ENCODE assay signal across 21 cellular contexts in the genomic region with DNA sequence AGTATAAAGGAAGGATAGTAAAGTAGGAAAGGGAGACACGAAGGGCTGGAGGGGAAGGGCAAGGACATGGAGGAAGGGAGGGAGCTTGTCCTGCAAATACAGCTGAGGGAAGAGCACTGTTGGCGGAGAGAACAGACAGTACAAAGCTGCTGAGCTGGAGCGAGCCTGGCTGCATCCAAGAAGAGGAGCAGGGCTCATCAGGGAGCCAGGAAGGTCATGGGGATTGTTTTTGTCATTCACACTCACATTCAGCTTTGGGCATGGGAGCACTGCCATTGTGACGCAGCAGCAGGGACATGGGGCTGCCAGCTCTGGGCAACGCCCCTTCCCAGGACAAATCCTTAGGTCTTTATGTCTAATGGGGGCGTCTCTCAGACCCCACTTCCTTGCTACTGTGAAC.
DNase-seq lines count a peak whose midpoint lies in the region; ATAC-seq and TF ChIP-seq lines count a peak whose summit lies in the region.
"Had no signal": no experiment of that assay in that cellular context is flagged by ENCODE, and none has a peak within 500 bp of the region (broad histone marks: within the 10 kb centered on the region; RNA-seq: fewer than 3 reads in every experiment).

No MANE protein-coding gene starts in this region.

- H3K27ac ChIP-seq in heart right ventricle (peak overlapping the region; percentile 29 to 88 (median 57)), muscle layer of duodenum (ENCODE audit: low read length) (peak overlapping the region; percentile 11), testis (no peak overlapping the region)
- H3K27ac ChIP-seq: epithelial cell of prostate, RWPE1, WERI-Rb-1 had no signal

- H3K4me1 ChIP-seq in heart right ventricle (peaks cover 5 to 58% (median 41%) of the 10 kb centered on the region in 9 donors), muscle layer of duodenum (ENCODE audit: control insufficient read depth in 1 of 2, insufficient read depth in 2 of 2, low read length in 2 of 2) (peaks cover 20 to 34% of the 10 kb centered on the region in 2 donors), testis (peaks cover 4% of the 10 kb centered on the region)

- H3K9me3 ChIP-seq in heart right ventricle: no peaks in the 10 kb centered on the region
- no peaks in the 10 kb centered on the region for H3K9me3 ChIP-seq in muscle layer of duodenum (ENCODE audit: control insufficient read depth in 1 of 2, low read length in 2 of 2)
- no peaks in the 10 kb centered on the region for H3K9me3 ChIP-seq in testis

- no peaks in the 10 kb centered on the region for H3K36me3 ChIP-seq in heart right ventricle
- H3K36me3 ChIP-seq in muscle layer of duodenum (ENCODE audit: control insufficient read depth in 1 of 2, insufficient read depth in 2 of 2, low read length in 2 of 2): no peaks in the 10 kb centered on the region
- H3K36me3 ChIP-seq in testis (ENCODE audit: low read depth, missing control alignments): no peaks in the 10 kb centered on the region
- H3K36me3 ChIP-seq: WERI-Rb-1 had no signal

- TF ChIP-seq POLR2A in testis (IDR thresholded peaks at IDR 0.05): no peak

- no peak for TF ChIP-seq CTCF in heart right ventricle (IDR thresholded peaks at IDR 0.05)
- no peak for TF ChIP-seq CTCF in testis (IDR thresholded peaks at IDR 0.05)

- WGBS in heart right ventricle, 2 donors: 57 to 62% methylated on average over 6 of the region's 6 CpGs
- 78 to 79% methylated on average over 6 of the region's 6 CpGs for WGBS in testis, 2 donors

- peak; percentile 19 for DNase-seq in activated CD8-positive, alpha-beta memory T cell treated with anti-CD3 and anti-CD28 coated beads for 24 hours
- no peak for DNase-seq in activated CD8-positive, alpha-beta memory T cell treated with anti-CD3 and anti-CD28 coated beads, Interleukin-2, amount 50 U/mL, for 48 hours
- DNase-seq in heart right ventricle: peak in 1 of 2 donors; percentile 44
- DNase-seq in testis: peak; percentile 1
- DNase-seq in activated naive CD4-positive, alpha-beta T cell treated with Interleukin-2 at 50 U/mL for 16 hours: no peak
- no peak for DNase-seq in activated gamma-delta T cell treated with Interleukin-2 at 50 U/mL for 16 hours
- DNase-seq: activated CD4-positive, alpha-beta T cell treated with anti-CD3 and anti-CD28 coated beads, Interleukin-2, amount 10 ng/mL, durations not matched to agents 24 days and 14 days; amygdala; CD4-positive, CD25-positive, alpha-beta regulatory T cell; effector CD4-positive, alpha-beta T cell; left colon; mesendoderm; naive B cell; nucleus accumbens; stimulated activated CD4-positive, alpha-beta T cell treated with anti-CD3 and anti-CD28 coated beads, Interleukin-4, amount 100 ng/mL, for 24 hours; WERI-Rb-1 had no signal

- H3K4me3 ChIP-seq in heart right ventricle (no peak overlapping the region), muscle layer of duodenum (ENCODE audit: low read depth in 1 of 2, low read length in 2 of 2) (no peak overlapping the region), testis (no peak overlapping the region)

- ATAC-seq in heart right ventricle: peak in 6 of 8 donors; percentile 7 to 60 (median 43)
- no peak for ATAC-seq in HG02970 (IDR thresholded peaks at IDR 0.05; ENCODE audit: low FRiP score, unreplicated experiment)
- ATAC-seq: left colon; stimulated activated effector memory CD8-positive, alpha-beta T cell treated with anti-CD3 and anti-CD28 coated beads, Interleukin-12 subunit alpha, Interleukin-12 subunit beta, amount 100 ng/mL, for 72 hours had no signal

- no peaks in the 10 kb centered on the region for H3K27me3 ChIP-seq in heart right ventricle
- no peaks in the 10 kb centered on the region for H3K27me3 ChIP-seq in muscle layer of duodenum (ENCODE audit: low read depth, low read length)
- no peaks in the 10 kb centered on the region for H3K27me3 ChIP-seq in testis

- intact Hi-C loops in heart right ventricle (cut with DNase I): no loop called here
- intact Hi-C loops in testis (cut with DNase I; ENCODE audit: low total_unique reads): no loop called here

Comparison
In these comparisons a context has a peak if more than half of its experiments do, and no peak if none do; other contexts are left out.
1. DNase-seq: peak in activated CD8-positive, alpha-beta memory T cell treated with anti-CD3 and anti-CD28 coated beads for 24 hours (single experiment) and testis (single experiment); none in activated CD8-positive, alpha-beta memory T cell treated with anti-CD3 and anti-CD28 coated beads, Interleukin-2, amount 50 U/mL, for 48 hours (single experiment), activated naive CD4-positive, alpha-beta T cell treated with Interleukin-2 at 50 U/mL for 16 hours (single experiment) and activated gamma-delta T cell treated with Interleukin-2 at 50 U/mL for 16 hours (single experiment).
2. H3K27ac ChIP-seq: peak in heart right ventricle (10 of 10) and muscle layer of duodenum (single experiment); none in testis (0 of 2).